ENCODE assay signal across 24 cellular contexts in the genomic region with DNA sequence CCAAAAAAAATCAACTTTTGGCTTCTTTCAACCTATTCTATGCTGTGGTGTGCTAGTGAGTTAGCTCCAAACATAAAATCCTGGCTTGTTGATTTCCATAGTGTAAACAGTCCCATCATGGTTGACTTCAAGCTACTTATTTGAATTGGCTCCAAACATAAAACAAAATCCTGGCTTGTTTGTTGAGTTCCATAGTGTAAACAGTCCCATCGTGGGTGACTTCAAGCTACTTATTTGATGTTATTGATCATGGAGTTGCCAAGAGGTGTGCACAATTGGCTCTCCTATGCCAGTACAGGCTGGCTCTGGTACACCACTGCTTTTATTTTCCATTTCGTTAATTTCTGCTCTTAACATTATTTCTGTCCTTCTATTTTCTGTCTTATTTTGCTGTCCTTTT. TPM values are rescaled to one million over a fixed set of nuclear protein-coding genes. Genes with fewer than 3 reads are reported as not detected.
DNase-seq lines count a peak whose midpoint lies in the region; ATAC-seq and TF ChIP-seq lines count a peak whose summit lies in the region.
"Had no signal": no experiment of that assay in that cellular context is flagged by ENCODE, and none has a peak within 500 bp of the region (broad histone marks: within the 10 kb centered on the region; RNA-seq: fewer than 3 reads in every experiment).

No MANE protein-coding gene starts in this region.

- WGBS in liver: 25% methylated on average over 2 of the region's 2 CpGs

- TF ChIP-seq RAD21 in liver (IDR thresholded peaks at IDR 0.05): peak; percentile 4 to 22

- H3K4me1 ChIP-seq in liver (ENCODE audit: control insufficient read depth in 4 of 4, insufficient read depth in 4 of 4, low read length in 3 of 4): peaks cover 0 to 26% (median 18%) of the 10 kb centered on the region in 4 donors
- H3K4me1 ChIP-seq: uterus had no signal

- H3K4me3 ChIP-seq in liver (ENCODE audit: low read depth in 1 of 3, low read length in 3 of 3): peak overlapping the region in 1 of 3 donors; percentile 28
- H3K4me3 ChIP-seq: HAP-1, SJSA1, skin epidermis, uterus had no signal

- H3K9me3 ChIP-seq in T-helper 17 cell (ENCODE audit: control insufficient read depth, low read length, poor library complexity, severe bottlenecking) (no peaks in the 10 kb centered on the region), liver (ENCODE audit: control insufficient read depth in 4 of 4, low read length in 3 of 4) (no peaks in the 10 kb centered on the region)
- H3K9me3 ChIP-seq: HAP-1, SJSA1, uterus had no signal

- H3K27me3 ChIP-seq in liver (ENCODE audit: control insufficient read depth in 4 of 4, insufficient read depth in 4 of 4, low read length in 3 of 4): no peaks in the 10 kb centered on the region
- H3K27me3 ChIP-seq: uterus had no signal

- H3K27me3 Mint-ChIP-seq in activated T-cell treated with anti-CD3 and anti-CD28 coated beads, Interleukin-2, amount 50 U/mL, for 4 hours (ENCODE audit: low read depth): no peaks in the 10 kb centered on the region
- H3K27me3 Mint-ChIP-seq in HFFc6 (ENCODE audit: insufficient read depth) (no peaks in the 10 kb centered on the region; the same call in 1 of the 2 replicates), T-helper 17 cell (no peaks in the 10 kb centered on the region)
- H3K27me3 Mint-ChIP-seq: stimulated activated naive B cell treated with anti-CD40 and anti-IgM and Interleukin-4, amounts not matched to agents 10 μg/mL and 1 μg/mL and 100 μg/mL, for 72 hours had no signal

- peak overlapping the region; percentile 99 for H3K27ac Mint-ChIP-seq in HFFc6
- H3K27ac Mint-ChIP-seq in T-helper 17 cell: peak overlapping the region; percentile 100
- H3K27ac Mint-ChIP-seq: stimulated activated naive B cell treated with anti-CD40 and anti-IgM and Interleukin-4, amounts not matched to agents 10 μg/mL and 1 μg/mL and 100 μg/mL, for 72 hours; T-helper 1 cell treated with Interleukin-12 subunit alpha and Interleukin-12 subunit beta and Interleukin-4 antibody, amounts not matched to agents 30 μg/mL and 1 μg/mL, for 36 hours had no signal

- H3K27ac ChIP-seq in liver (ENCODE audit: low read depth in 1 of 2, low read length in 2 of 2): peak overlapping the region; percentile 20 to 34
- H3K27ac ChIP-seq: SJSA1, skin epidermis, uterus had no signal

- ATAC-seq in activated T-cell treated with anti-CD3 and anti-CD28 coated beads, Interleukin-2, amount 50 U/mL, for 4 hours: no peak
- no peak for ATAC-seq in T-helper 17 cell
- no peak for ATAC-seq in GM18907 (IDR thresholded peaks at IDR 0.05; ENCODE audit: unreplicated experiment)
- no peak for ATAC-seq in GM21381 (IDR thresholded peaks at IDR 0.05; ENCODE audit: unreplicated experiment)
- ATAC-seq: Panc1; stimulated activated naive B cell treated with anti-CD40 and anti-IgM and Interleukin-4, amounts not matched to agents 10 μg/mL and 1 μg/mL and 100 μg/mL, for 72 hours had no signal

- H3K36me3 Mint-ChIP-seq in activated T-cell treated with anti-CD3 and anti-CD28 coated beads, Interleukin-2, amount 50 U/mL, for 4 hours (ENCODE audit: insufficient read depth): peaks cover 14% of the 10 kb centered on the region
- H3K36me3 Mint-ChIP-seq in HFFc6 (ENCODE audit: low read depth): peaks cover 13% of the 10 kb centered on the region
- H3K36me3 Mint-ChIP-seq in T-helper 17 cell (ENCODE audit: low read depth): peaks cover 2% of the 10 kb centered on the region

- no peaks in the 10 kb centered on the region for H3K9me3 Mint-ChIP-seq in activated T-cell treated with anti-CD3 and anti-CD28 coated beads, Interleukin-2, amount 50 U/mL, for 4 hours
- no peaks in the 10 kb centered on the region for H3K9me3 Mint-ChIP-seq in HFFc6
- H3K9me3 Mint-ChIP-seq: stimulated activated naive B cell treated with anti-CD40 and anti-IgM and Interleukin-4, amounts not matched to agents 10 μg/mL and 1 μg/mL and 100 μg/mL, for 72 hours; T-helper 1 cell treated with Interleukin-12 subunit alpha and Interleukin-12 subunit beta and Interleukin-4 antibody, amounts not matched to agents 30 μg/mL and 1 μg/mL, for 36 hours had no signal

- H3K36me3 ChIP-seq in liver (ENCODE audit: control insufficient read depth in 4 of 4, insufficient read depth in 3 of 4, low read depth in 1 of 4, low read length in 3 of 4): peaks cover under 1 to 4% (median 4%) of the 10 kb centered on the region in 4 donors
- H3K36me3 ChIP-seq: uterus had no signal

- H3K9ac ChIP-seq in liver (ENCODE audit: low read depth in 1 of 2, low read length in 2 of 2): peak overlapping the region in 1 of 2 donors; percentile 84

- no peak for DNase-seq in activated T-cell treated with anti-CD3 and anti-CD28 coated beads, Interleukin-2, amount 50 U/mL, for 4 hours
- no peak for DNase-seq in activated T-cell treated with anti-CD3 and anti-CD28 coated beads, Interleukin-2, amount 50 U/mL, for 1 hour
- no peak for DNase-seq in HFFc6
- DNase-seq in T-helper 17 cell: no peak
- DNase-seq in NCI-H2029 (lab: John Stamatoyannopoulos, UW): no peak
- DNase-seq: activated CD4-positive, alpha-beta T cell treated with anti-CD3 and anti-CD28 coated beads, Interleukin-2, amount 50 U/mL, for 48 hours; activated naive CD4-positive, alpha-beta T cell; activated T-cell treated with anti-CD3 and anti-CD28 coated beads for 4 hours; caudate nucleus; GDM1; islet precursor cell; NCI-H146; NCI-H82; nucleus accumbens; stimulated activated naive B cell treated with anti-CD40 and anti-IgM and Interleukin-4, amounts not matched to agents 10 μg/mL and 1 μg/mL and 100 μg/mL, for 72 hours; uterus had no signal

- TF ChIP-seq CTCF in HFFc6 (IDR thresholded peaks at IDR 0.05) (no peak), liver (IDR thresholded peaks at IDR 0.05; ENCODE audit: low read depth, low read length, missing input control) (peak; percentile 11)

- peak overlapping the region; percentile 88 for H3K4me3 Mint-ChIP-seq in activated T-cell treated with anti-CD3 and anti-CD28 coated beads, Interleukin-2, amount 50 U/mL, for 4 hours
- H3K4me3 Mint-ChIP-seq in HFFc6 (no peak overlapping the region; the same call in none of the 2 replicates), T-helper 17 cell (peak overlapping the region; percentile 59)
- H3K4me3 Mint-ChIP-seq: stimulated activated naive B cell treated with anti-CD40 and anti-IgM and Interleukin-4, amounts not matched to agents 10 μg/mL and 1 μg/mL and 100 μg/mL, for 72 hours; T-helper 1 cell treated with Interleukin-12 subunit alpha and Interleukin-12 subunit beta and Interleukin-4 antibody, amounts not matched to agents 30 μg/mL and 1 μg/mL, for 36 hours had no signal

- peaks cover 58% of the 10 kb centered on the region for H3K4me1 Mint-ChIP-seq in activated T-cell treated with anti-CD3 and anti-CD28 coated beads, Interleukin-2, amount 50 U/mL, for 4 hours (ENCODE audit: low read depth)
- H3K4me1 Mint-ChIP-seq in HFFc6 (ENCODE audit: low read depth): peaks cover 48% of the 10 kb centered on the region
- H3K4me1 Mint-ChIP-seq in T-helper 17 cell: peaks cover 38% of the 10 kb centered on the region

TF ChIP-seq in liver, 16 proteins besides CTCF, POLR2A, EP300 and RAD21 (continues in another document):
- TF ChIP-seq TAF1 (conservative IDR thresholded peaks at IDR 0.05) (peak; percentile 30), JUND (IDR thresholded peaks at IDR 0.05) (no peak), NR2F2 (IDR thresholded peaks at IDR 0.05) (no peak), RXRA (IDR thresholded peaks at IDR 0.05) (peak in 1 of 2 donors; percentile 37), EGR1 (IDR thresholded peaks at IDR 0.05; ENCODE audit: low read depth in 2 of 2) (peak in 1 of 2 donors; percentile 40), FOXA1 (IDR thresholded peaks at IDR 0.05) (peak; percentile 73), HNF4A (conservative IDR thresholded peaks at IDR 0.05) (peak; percentile 23 to 42), YY1 (IDR thresholded peaks at IDR 0.05) (peak; percentile 62), SP1 (IDR thresholded peaks at IDR 0.05) (peak; percentile 16), HNF4G (IDR thresholded peaks at IDR 0.05) (no peak)
- TF ChIP-seq, protein P1, sequence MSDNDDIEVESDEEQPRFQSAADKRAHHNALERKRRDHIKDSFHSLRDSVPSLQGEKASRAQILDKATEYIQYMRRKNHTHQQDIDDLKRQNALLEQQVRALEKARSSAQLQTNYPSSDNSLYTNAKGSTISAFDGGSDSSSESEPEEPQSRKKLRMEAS (IDR thresholded peaks at IDR 0.05): peak; percentile 42
- TF ChIP-seq, protein P2, sequence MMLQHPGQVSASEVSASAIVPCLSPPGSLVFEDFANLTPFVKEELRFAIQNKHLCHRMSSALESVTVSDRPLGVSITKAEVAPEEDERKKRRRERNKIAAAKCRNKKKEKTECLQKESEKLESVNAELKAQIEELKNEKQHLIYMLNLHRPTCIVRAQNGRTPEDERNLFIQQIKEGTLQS (IDR thresholded peaks at IDR 0.05): no peak
- TF ChIP-seq, protein P3, sequence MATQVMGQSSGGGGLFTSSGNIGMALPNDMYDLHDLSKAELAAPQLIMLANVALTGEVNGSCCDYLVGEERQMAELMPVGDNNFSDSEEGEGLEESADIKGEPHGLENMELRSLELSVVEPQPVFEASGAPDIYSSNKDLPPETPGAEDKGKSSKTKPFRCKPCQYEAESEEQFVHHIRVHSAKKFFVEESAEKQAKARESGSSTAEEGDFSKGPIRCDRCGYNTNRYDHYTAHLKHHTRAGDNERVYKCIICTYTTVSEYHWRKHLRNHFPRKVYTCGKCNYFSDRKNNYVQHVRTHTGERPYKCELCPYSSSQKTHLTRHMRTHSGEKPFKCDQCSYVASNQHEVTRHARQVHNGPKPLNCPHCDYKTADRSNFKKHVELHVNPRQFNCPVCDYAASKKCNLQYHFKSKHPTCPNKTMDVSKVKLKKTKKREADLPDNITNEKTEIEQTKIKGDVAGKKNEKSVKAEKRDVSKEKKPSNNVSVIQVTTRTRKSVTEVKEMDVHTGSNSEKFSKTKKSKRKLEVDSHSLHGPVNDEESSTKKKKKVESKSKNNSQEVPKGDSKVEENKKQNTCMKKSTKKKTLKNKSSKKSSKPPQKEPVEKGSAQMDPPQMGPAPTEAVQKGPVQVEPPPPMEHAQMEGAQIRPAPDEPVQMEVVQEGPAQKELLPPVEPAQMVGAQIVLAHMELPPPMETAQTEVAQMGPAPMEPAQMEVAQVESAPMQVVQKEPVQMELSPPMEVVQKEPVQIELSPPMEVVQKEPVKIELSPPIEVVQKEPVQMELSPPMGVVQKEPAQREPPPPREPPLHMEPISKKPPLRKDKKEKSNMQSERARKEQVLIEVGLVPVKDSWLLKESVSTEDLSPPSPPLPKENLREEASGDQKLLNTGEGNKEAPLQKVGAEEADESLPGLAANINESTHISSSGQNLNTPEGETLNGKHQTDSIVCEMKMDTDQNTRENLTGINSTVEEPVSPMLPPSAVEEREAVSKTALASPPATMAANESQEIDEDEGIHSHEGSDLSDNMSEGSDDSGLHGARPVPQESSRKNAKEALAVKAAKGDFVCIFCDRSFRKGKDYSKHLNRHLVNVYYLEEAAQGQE (IDR thresholded peaks at IDR 0.05): no peak

RNA-seq across cellular contexts. Expression of a gene that starts 1.8 kb away (rescaled TPM):
- total RNA-seq in activated T-cell treated with anti-CD3 and anti-CD28 coated beads, Interleukin-2, amount 50 U/mL, for 4 hours: 10 to 100 TPM; 55.6 to 65.4 (median 62.8) TPM
- total RNA-seq in HFFc6 (2021; fragmentation: NEBNext Ultra II Directional; extraction: Animal tissue kit (Norgen Biotek cat#: 25700)): 10 to 100 TPM; 23.2 to 33.5 (median 29.0) TPM
- total RNA-seq in T-helper 17 cell (10 to 100 TPM; 11.3 to 14.0 TPM), liver (10 to 100 TPM in 1 of 2 donors, 1 to 10 TPM in 1; 5.3 to 17.9 TPM)
- polyA plus RNA-seq in liver: 10 to 100 TPM; 19.4 to 37.0 TPM
